ENCODE assay signal across 1 cellular context in the genomic region with DNA sequence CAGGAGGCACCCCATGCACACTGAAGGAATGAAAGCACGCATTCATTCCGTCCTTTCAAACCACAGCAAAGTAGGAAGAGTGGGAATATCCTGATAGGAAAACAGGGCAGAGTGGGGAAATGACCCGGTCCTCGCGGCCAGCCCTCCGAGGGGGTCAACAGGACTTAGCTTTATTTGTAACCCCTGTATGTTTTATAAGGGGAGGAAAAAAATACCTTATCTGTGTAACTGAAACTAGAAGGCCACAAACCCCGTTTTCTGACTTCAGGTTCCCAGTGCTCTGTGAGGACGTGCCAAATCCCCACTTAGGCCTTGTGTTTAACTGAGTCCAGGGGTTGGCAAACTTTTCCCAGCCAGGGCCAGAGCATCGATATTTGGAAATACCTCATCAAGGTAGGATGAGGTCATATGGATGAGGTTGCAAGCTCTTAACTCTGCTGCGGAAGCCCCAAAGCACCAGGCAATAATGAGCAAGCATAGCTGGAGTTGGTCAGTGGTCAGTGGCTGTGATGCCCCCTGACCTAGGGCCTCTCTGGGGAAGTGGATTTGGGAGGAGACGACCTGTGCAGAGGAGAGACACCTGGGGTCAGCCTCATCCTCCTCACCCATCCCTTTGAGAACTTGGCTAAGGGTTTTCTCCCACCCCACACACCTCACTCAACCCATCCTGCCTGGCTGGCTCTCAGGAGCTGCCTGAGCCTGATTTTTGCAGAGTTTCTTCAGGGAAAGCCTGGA.
TF ChIP-seq lines count a peak whose summit lies in the region.

No MANE protein-coding gene starts in this region.

TF ChIP-seq in IMR-90, 13 proteins besides CTCF, POLR2A, EP300 and RAD21:
- no peak for TF ChIP-seq CHD1 (IDR thresholded peaks at IDR 0.05; ENCODE audit: low read depth, low read length)
- TF ChIP-seq CEBPB (IDR thresholded peaks at IDR 0.05; ENCODE audit: low read depth, low read length), result no peak
- no peak for TF ChIP-seq MAFK (IDR thresholded peaks at IDR 0.05; ENCODE audit: low read depth, low read length)
- no peak for TF ChIP-seq MXI1 (IDR thresholded peaks at IDR 0.05; ENCODE audit: borderline replicate concordance, low read depth, low read length)
- no peak for TF ChIP-seq BHLHE40 (IDR thresholded peaks at IDR 0.05; ENCODE audit: low read depth, low read length)
- no peak for TF ChIP-seq FOS (IDR thresholded peaks at IDR 0.05; ENCODE audit: low read depth, low read length)
- TF ChIP-seq NFE2L2 (IDR thresholded peaks at IDR 0.05; ENCODE audit: low read depth, low read length), result no peak
- TF ChIP-seq, protein P1, sequence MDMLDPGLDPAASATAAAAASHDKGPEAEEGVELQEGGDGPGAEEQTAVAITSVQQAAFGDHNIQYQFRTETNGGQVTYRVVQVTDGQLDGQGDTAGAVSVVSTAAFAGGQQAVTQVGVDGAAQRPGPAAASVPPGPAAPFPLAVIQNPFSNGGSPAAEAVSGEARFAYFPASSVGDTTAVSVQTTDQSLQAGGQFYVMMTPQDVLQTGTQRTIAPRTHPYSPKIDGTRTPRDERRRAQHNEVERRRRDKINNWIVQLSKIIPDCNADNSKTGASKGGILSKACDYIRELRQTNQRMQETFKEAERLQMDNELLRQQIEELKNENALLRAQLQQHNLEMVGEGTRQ (IDR thresholded peaks at IDR 0.05; ENCODE audit: low read depth, low read length), result no peak
- TF ChIP-seq, protein P2, sequence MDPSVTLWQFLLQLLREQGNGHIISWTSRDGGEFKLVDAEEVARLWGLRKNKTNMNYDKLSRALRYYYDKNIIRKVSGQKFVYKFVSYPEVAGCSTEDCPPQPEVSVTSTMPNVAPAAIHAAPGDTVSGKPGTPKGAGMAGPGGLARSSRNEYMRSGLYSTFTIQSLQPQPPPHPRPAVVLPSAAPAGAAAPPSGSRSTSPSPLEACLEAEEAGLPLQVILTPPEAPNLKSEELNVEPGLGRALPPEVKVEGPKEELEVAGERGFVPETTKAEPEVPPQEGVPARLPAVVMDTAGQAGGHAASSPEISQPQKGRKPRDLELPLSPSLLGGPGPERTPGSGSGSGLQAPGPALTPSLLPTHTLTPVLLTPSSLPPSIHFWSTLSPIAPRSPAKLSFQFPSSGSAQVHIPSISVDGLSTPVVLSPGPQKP (IDR thresholded peaks at IDR 0.05; ENCODE audit: borderline replicate concordance, low read depth, low read length), result no peak
- TF ChIP-seq RCOR1 (IDR thresholded peaks at IDR 0.05; ENCODE audit: insufficient replicate concordance, low read length), result no peak
- no peak for TF ChIP-seq MAZ (IDR thresholded peaks at IDR 0.05; ENCODE audit: borderline replicate concordance, low read depth, low read length)
